Comparison of ENCODE assay signal across 15 cellular contexts in genomic region chr3:193960485-193961172, GRCh38.
DNase-seq lines count a peak whose midpoint lies in the region; ATAC-seq, FAIRE-seq and TF ChIP-seq lines count a peak whose summit lies in the region.
"Had no signal": no experiment of that assay in that cellular context is flagged by ENCODE, and none has a peak within 500 bp of the region (broad histone marks: within the 10 kb centered on the region; RNA-seq: fewer than 3 reads in every experiment).

No MANE protein-coding gene starts in this region.

- WGBS in upper lobe of left lung, 2 donors = 72 to 73% methylated on average over 20 of the region's 20 CpGs

- TF ChIP-seq EP300 in upper lobe of left lung (IDR thresholded peaks at IDR 0.05) = no peak

- H3K27ac Mint-ChIP-seq in mesothelial cell of epicardium = peak overlapping the region; percentile 35

- H3K36me3 ChIP-seq in upper lobe of left lung (no peaks in the 10 kb centered on the region), lower lobe of right lung (no peaks in the 10 kb centered on the region)

- TF ChIP-seq CTCF in mesothelial cell of epicardium (IDR thresholded peaks at IDR 0.05; ENCODE audit: unreplicated experiment) = no peak
- no peak for TF ChIP-seq CTCF in upper lobe of left lung (IDR thresholded peaks at IDR 0.05)
- TF ChIP-seq CTCF in lower lobe of right lung (IDR thresholded peaks at IDR 0.05) = no peak

- no peak overlapping the region for H3K4me3 ChIP-seq in upper lobe of left lung
- H3K4me3 ChIP-seq in lower lobe of right lung = no peak overlapping the region

- DNase-seq in NCI-H146 (lab: John Stamatoyannopoulos, UW) (peak; percentile 50), NCI-H146 treated with DMSO at 0.1 percent for 48 hours (lab: John Stamatoyannopoulos, UW; ENCODE audit: unreplicated experiment) (no peak), mesothelial cell of epicardium (ENCODE audit: low spot score in 2 of 2, unreplicated experiment in 2 of 2) (peak in 1 of 2 experiments; percentile 56), upper lobe of left lung (no peak), Kasumi-1 (lab: John Stamatoyannopoulos, UW) (no peak), COLO668 (lab: John Stamatoyannopoulos, UW; ENCODE audit: unreplicated experiment) (no peak), lower lobe of right lung (no peak)
- DNase-seq: activated naive CD4-positive, alpha-beta T cell treated with anti-CD3 and anti-CD28 coated beads, Interleukin-2, amount 50 U/mL, for 16 hours; COR-L47 had no signal

- H3K9me3 Mint-ChIP-seq in mesothelial cell of epicardium = peaks cover 8% of the 10 kb centered on the region

- intact Hi-C loops in lower lobe of right lung (cut with DNase I) = no loop called here

- no peaks in the 10 kb centered on the region for H3K27me3 ChIP-seq in upper lobe of left lung
- H3K27me3 ChIP-seq in lower lobe of right lung (ENCODE audit: low read depth) = no peaks in the 10 kb centered on the region

- peak overlapping the region; percentile 35 for H3K4me3 Mint-ChIP-seq in mesothelial cell of epicardium

- H3K4me1 ChIP-seq in upper lobe of left lung (no peaks in the 10 kb centered on the region), lower lobe of right lung (no peaks in the 10 kb centered on the region)

- H3K36me3 Mint-ChIP-seq in mesothelial cell of epicardium = peaks cover 2% of the 10 kb centered on the region

- peaks cover 0 to 3% (median 0%) of the 10 kb centered on the region in 4 donors for H3K9me3 ChIP-seq in upper lobe of left lung
- H3K9me3 ChIP-seq in lower lobe of right lung = peaks cover under 1% of the 10 kb centered on the region

- H3K27ac ChIP-seq in upper lobe of left lung (no peak overlapping the region), lower lobe of right lung (no peak overlapping the region)
- H3K27ac ChIP-seq: 22Rv1, KMS-11, RWPE1 had no signal

- peaks cover 49% of the 10 kb centered on the region for H3K4me1 Mint-ChIP-seq in mesothelial cell of epicardium

- peak; percentile 46 for FAIRE-seq in endometrium (lab: Jason Lieb, UNC)
- FAIRE-seq: TTC549 had no signal

- peak; percentile 39 to 92 for ATAC-seq in upper lobe of left lung (ENCODE audit: low FRiP score in 2 of 2)
- ATAC-seq in lower lobe of right lung = no peak
- ATAC-seq: HCT116 had no signal

- H3K27me3 Mint-ChIP-seq in mesothelial cell of epicardium (ENCODE audit: low read depth) = no peaks in the 10 kb centered on the region

- no peak for TF ChIP-seq POLR2A in upper lobe of left lung (IDR thresholded peaks at IDR 0.05)

Comparison
In these comparisons a context has a peak if more than half of its experiments do, and no peak if none do; other contexts are left out.
1. ATAC-seq: peak in upper lobe of left lung (2 of 2); none in lower lobe of right lung (0 of 2).